ENCODE assay signal across 11 cellular contexts in the genomic region with DNA sequence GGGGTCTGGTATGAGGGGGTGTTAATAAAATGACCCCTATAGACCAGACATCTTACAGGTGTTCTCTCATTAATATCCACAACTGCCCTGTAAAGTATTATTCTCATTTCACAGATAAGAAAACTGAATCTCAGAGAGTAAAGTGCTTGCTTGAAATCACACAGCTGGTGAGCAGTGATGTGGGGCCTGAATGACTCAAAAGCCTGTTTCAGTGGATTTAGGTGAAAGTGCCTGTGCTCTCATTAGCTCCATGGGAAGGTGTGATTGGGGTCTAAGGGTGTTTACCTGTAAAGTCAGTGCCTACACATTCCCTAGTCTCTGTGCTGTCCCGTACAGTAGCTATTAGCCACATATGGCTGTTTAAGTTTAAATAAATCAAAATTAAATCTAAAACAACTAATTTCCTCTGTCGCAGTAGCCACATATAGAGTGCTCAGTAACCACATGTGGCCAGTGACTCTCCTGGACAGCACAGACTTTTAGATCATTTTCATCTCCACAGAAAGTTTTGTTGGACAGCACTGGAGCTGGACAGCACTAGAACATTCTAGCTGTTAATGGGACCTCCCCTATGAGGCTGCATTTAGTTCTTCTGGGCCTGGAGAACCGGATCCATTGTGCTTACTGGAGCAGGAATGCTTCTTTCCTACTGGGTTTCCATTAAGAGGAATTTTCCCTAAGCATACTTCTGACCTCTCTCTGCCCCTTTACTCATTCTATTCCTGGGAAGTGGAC.
A peak's percentile ranks its signal among the peaks of the same experiment; 100 is the strongest.
DNase-seq lines count a peak whose midpoint lies in the region; ATAC-seq and TF ChIP-seq lines count a peak whose summit lies in the region.
"Had no signal": no experiment of that assay in that cellular context is flagged by ENCODE, and none has a peak within 500 bp of the region (broad histone marks: within the 10 kb centered on the region; RNA-seq: fewer than 3 reads in every experiment).

No MANE protein-coding gene starts in this region.

- no peaks in the 10 kb centered on the region for H3K9me3 Mint-ChIP-seq in nephron
- H3K9me3 Mint-ChIP-seq: CD4-positive, alpha-beta memory T cell; central memory CD8-positive, alpha-beta T cell; natural killer cell treated with Interleukin-12 subunit alpha and Interleukin-12 subunit beta and Interleukin-15 and Interleukin-18, amount 100 ng/mL, for 72 hours had no signal

- peaks cover 27% of the 10 kb centered on the region for H3K4me1 Mint-ChIP-seq in nephron
- H3K4me1 Mint-ChIP-seq: CD4-positive, alpha-beta memory T cell; central memory CD8-positive, alpha-beta T cell had no signal

- H3K27ac Mint-ChIP-seq in nephron, result peak overlapping the region; percentile 84 to 92 (median 90)
- H3K27ac Mint-ChIP-seq: CD4-positive, alpha-beta memory T cell; natural killer cell treated with Interleukin-12 subunit alpha and Interleukin-12 subunit beta and Interleukin-15 and Interleukin-18, amount 100 ng/mL, for 72 hours had no signal

- no peaks in the 10 kb centered on the region for H3K36me3 Mint-ChIP-seq in nephron (ENCODE audit: low read depth)
- H3K36me3 Mint-ChIP-seq: CD4-positive, alpha-beta memory T cell; natural killer cell treated with Interleukin-12 subunit alpha and Interleukin-12 subunit beta and Interleukin-15 and Interleukin-18, amount 100 ng/mL, for 72 hours had no signal

- no peak for DNase-seq in NCI-H510A treated with DMSO at 0.1 percent for 48 hours (lab: John Stamatoyannopoulos, UW)
- DNase-seq in activated CD4-positive, alpha-beta T cell treated with anti-CD3 and anti-CD28 coated beads for 4 hours, result no peak
- no peak for DNase-seq in glomerular visceral epithelial cell (ENCODE audit: extremely low spot score)
- DNase-seq: CD4-positive, alpha-beta memory T cell had no signal

- H3K4me3 Mint-ChIP-seq in nephron, result no peak overlapping the region
- H3K4me3 Mint-ChIP-seq: CD4-positive, alpha-beta memory T cell; central memory CD8-positive, alpha-beta T cell; natural killer cell treated with Interleukin-12 subunit alpha and Interleukin-12 subunit beta and Interleukin-15 and Interleukin-18, amount 100 ng/mL, for 72 hours had no signal

- TF ChIP-seq CTCF in nephron (IDR thresholded peaks at IDR 0.05; ENCODE audit: unreplicated experiment in 3 of 3), result no peak

- ATAC-seq in GM18517 (IDR thresholded peaks at IDR 0.05; ENCODE audit: unreplicated experiment) (peak; percentile 75), GM21528 (IDR thresholded peaks at IDR 0.05; ENCODE audit: low FRiP score, unreplicated experiment) (peak; percentile 81), HG03280 (IDR thresholded peaks at IDR 0.05; ENCODE audit: unreplicated experiment) (peak; percentile 89)
- ATAC-seq in activated CD4-positive, CD25-positive, alpha-beta regulatory T cell treated with anti-CD3 and anti-CD28 coated beads, Interleukin-2, amount 50 U/mL, for 24 hours, result no peak
- ATAC-seq: natural killer cell treated with Interleukin-12 subunit alpha and Interleukin-12 subunit beta and Interleukin-15 and Interleukin-18, amount 100 ng/mL, for 72 hours had no signal

- H3K27me3 Mint-ChIP-seq in nephron (ENCODE audit: low read depth), result no peaks in the 10 kb centered on the region
- H3K27me3 Mint-ChIP-seq: central memory CD8-positive, alpha-beta T cell; natural killer cell treated with Interleukin-12 subunit alpha and Interleukin-12 subunit beta and Interleukin-15 and Interleukin-18, amount 100 ng/mL, for 72 hours had no signal

Comparison
In these comparisons a context has a peak if more than half of its experiments do, and no peak if none do; other contexts are left out.
1. ATAC-seq: peak in GM18517 (single experiment), GM21528 (single experiment) and HG03280 (single experiment); none in activated CD4-positive, CD25-positive, alpha-beta regulatory T cell treated with anti-CD3 and anti-CD28 coated beads, Interleukin-2, amount 50 U/mL, for 24 hours (0 of 2).